ENCODE assay signal across 8 cellular contexts in the genomic region with DNA sequence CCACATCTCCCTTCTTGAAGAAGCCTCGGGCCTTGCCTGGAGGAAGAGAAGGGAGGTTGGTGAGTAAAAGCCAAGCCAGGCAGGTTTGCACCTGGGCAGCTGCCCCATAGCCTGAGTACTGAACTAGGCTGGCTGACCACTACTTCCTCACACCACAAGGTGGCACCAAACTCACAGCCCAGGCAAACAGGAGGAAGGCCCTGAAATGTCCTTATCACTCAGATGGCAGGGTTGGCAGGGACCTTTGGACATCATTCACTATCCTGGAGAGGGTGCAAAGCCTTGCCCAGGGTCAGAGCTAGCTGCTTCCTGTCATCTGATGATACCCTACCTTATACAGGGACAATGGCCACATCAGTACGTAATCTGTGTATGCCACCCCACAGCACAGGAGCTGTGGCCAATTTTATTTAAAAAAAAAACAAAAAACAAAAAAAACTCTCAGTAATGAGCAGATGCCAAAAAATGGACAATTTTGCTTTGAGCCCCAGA. TPM values are rescaled to one million over a fixed set of nuclear protein-coding genes. Genes with fewer than 3 reads are reported as not detected.
DNase-seq lines count a peak whose midpoint lies in the region; ATAC-seq and TF ChIP-seq lines count a peak whose summit lies in the region.

No MANE protein-coding gene starts in this region.

- peak; percentile 58 to 81 (median 73) for DNase-seq in CD4-positive, CD25-positive, alpha-beta regulatory T cell
- DNase-seq in GM23338 (ENCODE audit: low spot score) = peak; percentile 83
- DNase-seq in NCI-H2196 treated with DMSO at 0.1 percent for 48 hours (lab: John Stamatoyannopoulos, UW; ENCODE audit: unreplicated experiment) = peak; percentile 60
- peak; percentile 66 for DNase-seq in activated CD4-positive, CD25-positive, alpha-beta regulatory T cell treated with anti-CD3 and anti-CD28 coated beads, Interleukin-2, amount 50 U/mL, for 72 hours
- peak; percentile 64 for DNase-seq in central memory CD4-positive, alpha-beta T cell
- DNase-seq in kidney tubule cell (ENCODE audit: low spot score) = peak; percentile 82
- DNase-seq in stimulated activated CD4-positive, alpha-beta T cell treated with anti-CD3 and anti-CD28 coated beads, Interleukin-2, amount 100 ng/mL, for 48 hours = peak; percentile 61 to 65

- peaks cover 28% of the 10 kb centered on the region for H3K36me3 Mint-ChIP-seq in CD4-positive, CD25-positive, alpha-beta regulatory T cell
- peaks cover 68% of the 10 kb centered on the region for H3K36me3 Mint-ChIP-seq in GM23338 (ENCODE audit: low read depth)

- H3K9me3 Mint-ChIP-seq in CD4-positive, CD25-positive, alpha-beta regulatory T cell = peaks cover 0 to 1% (median 0%) of the 10 kb centered on the region in 7 donors
- H3K9me3 Mint-ChIP-seq in GM23338 = peaks cover 3% of the 10 kb centered on the region; the same call in 1 of the 3 replicates

- H3K27me3 ChIP-seq in CD4-positive, CD25-positive, alpha-beta regulatory T cell (ENCODE audit: control insufficient read depth, insufficient read depth, low read length) = no peaks in the 10 kb centered on the region
- H3K27me3 ChIP-seq in GM23338 (ENCODE audit: insufficient read depth) = peaks cover 21% of the 10 kb centered on the region

- H3K4me3 ChIP-seq in CD4-positive, CD25-positive, alpha-beta regulatory T cell (ENCODE audit: low read depth, low read length) = no peak overlapping the region
- H3K4me3 ChIP-seq in GM23338 = no peak overlapping the region

- H3K27ac ChIP-seq in CD4-positive, CD25-positive, alpha-beta regulatory T cell (ENCODE audit: insufficient read depth, low read length, poor library complexity, severe bottlenecking) = no peak overlapping the region
- peak overlapping the region; percentile 66; the same call in 1 of the 2 replicates for H3K27ac ChIP-seq in GM23338 (ENCODE audit: low read depth)

- H3K27me3 Mint-ChIP-seq in CD4-positive, CD25-positive, alpha-beta regulatory T cell = peaks cover 19% of the 10 kb centered on the region
- H3K27me3 Mint-ChIP-seq in GM23338 (ENCODE audit: insufficient read depth, low read depth, poor library complexity) = peaks cover 44% of the 10 kb centered on the region

- H3K4me2 ChIP-seq in GM23338 = no peak overlapping the region

- H3F3A ChIP-seq in GM23338 (replicated peaks; ENCODE audit: low read depth) = peaks cover 73% of the 10 kb centered on the region

- peaks cover 0 to 16% (median 8%) of the 10 kb centered on the region in 4 donors for H3K4me1 Mint-ChIP-seq in CD4-positive, CD25-positive, alpha-beta regulatory T cell
- H3K4me1 Mint-ChIP-seq in GM23338 = peaks cover 13% of the 10 kb centered on the region

- H3K79me2 ChIP-seq in GM23338 (replicated peaks; ENCODE audit: insufficient read depth) = no peaks in the 10 kb centered on the region

- peaks cover 64% of the 10 kb centered on the region for H3K36me3 ChIP-seq in CD4-positive, CD25-positive, alpha-beta regulatory T cell (ENCODE audit: control insufficient read depth, insufficient read depth, low read length)
- H3K36me3 ChIP-seq in GM23338 (ENCODE audit: insufficient read depth) = peaks cover 47% of the 10 kb centered on the region

- H2AFZ ChIP-seq in GM23338 = no peak overlapping the region

- H3K9me2 ChIP-seq in GM23338 (ENCODE audit: insufficient read depth) = no peaks in the 10 kb centered on the region

- peaks cover 5% of the 10 kb centered on the region for H3K4me1 ChIP-seq in CD4-positive, CD25-positive, alpha-beta regulatory T cell (ENCODE audit: control insufficient read depth, insufficient read depth, low read length, poor library complexity, severe bottlenecking)
- H3K4me1 ChIP-seq in GM23338 (ENCODE audit: insufficient read depth) = peaks cover 9% of the 10 kb centered on the region; the same call in 1 of the 2 replicates

- no peak overlapping the region for H3K4me3 Mint-ChIP-seq in CD4-positive, CD25-positive, alpha-beta regulatory T cell
- no peak overlapping the region for H3K4me3 Mint-ChIP-seq in GM23338

- H3K9me3 ChIP-seq in CD4-positive, CD25-positive, alpha-beta regulatory T cell (ENCODE audit: control insufficient read depth in 2 of 2, low read length in 2 of 2) = no peaks in the 10 kb centered on the region

- H3K27ac Mint-ChIP-seq in CD4-positive, CD25-positive, alpha-beta regulatory T cell = peak overlapping the region in 2 of 3 donors; percentile 11 to 43
- H3K27ac Mint-ChIP-seq in GM23338 = no peak overlapping the region

- ATAC-seq in CD4-positive, CD25-positive, alpha-beta regulatory T cell (ENCODE audit: low read depth in 2 of 2) = peak; percentile 69 to 73
- ATAC-seq in GM23338 = peak; percentile 39
- ATAC-seq in HG03469 (IDR thresholded peaks at IDR 0.05; ENCODE audit: unreplicated experiment) = no peak

- peak; percentile 82 to 97 for TF ChIP-seq CTCF in GM23338 (conservative IDR thresholded peaks at IDR 0.05; ENCODE audit: low read depth in 2 of 2)

- H4K20me1 ChIP-seq in GM23338 (replicated peaks; ENCODE audit: insufficient read depth) = peaks cover 49% of the 10 kb centered on the region

TF ChIP-seq in GM23338, 12 proteins besides CTCF, POLR2A, EP300 and RAD21 (continues in another document):
- TF ChIP-seq NANOG (IDR thresholded peaks at IDR 0.05; ENCODE audit: borderline replicate concordance) = no peak
- TF ChIP-seq POLR2AphosphoS5 (IDR thresholded peaks at IDR 0.05; ENCODE audit: low read depth) = no peak
- TF ChIP-seq, protein P1, sequence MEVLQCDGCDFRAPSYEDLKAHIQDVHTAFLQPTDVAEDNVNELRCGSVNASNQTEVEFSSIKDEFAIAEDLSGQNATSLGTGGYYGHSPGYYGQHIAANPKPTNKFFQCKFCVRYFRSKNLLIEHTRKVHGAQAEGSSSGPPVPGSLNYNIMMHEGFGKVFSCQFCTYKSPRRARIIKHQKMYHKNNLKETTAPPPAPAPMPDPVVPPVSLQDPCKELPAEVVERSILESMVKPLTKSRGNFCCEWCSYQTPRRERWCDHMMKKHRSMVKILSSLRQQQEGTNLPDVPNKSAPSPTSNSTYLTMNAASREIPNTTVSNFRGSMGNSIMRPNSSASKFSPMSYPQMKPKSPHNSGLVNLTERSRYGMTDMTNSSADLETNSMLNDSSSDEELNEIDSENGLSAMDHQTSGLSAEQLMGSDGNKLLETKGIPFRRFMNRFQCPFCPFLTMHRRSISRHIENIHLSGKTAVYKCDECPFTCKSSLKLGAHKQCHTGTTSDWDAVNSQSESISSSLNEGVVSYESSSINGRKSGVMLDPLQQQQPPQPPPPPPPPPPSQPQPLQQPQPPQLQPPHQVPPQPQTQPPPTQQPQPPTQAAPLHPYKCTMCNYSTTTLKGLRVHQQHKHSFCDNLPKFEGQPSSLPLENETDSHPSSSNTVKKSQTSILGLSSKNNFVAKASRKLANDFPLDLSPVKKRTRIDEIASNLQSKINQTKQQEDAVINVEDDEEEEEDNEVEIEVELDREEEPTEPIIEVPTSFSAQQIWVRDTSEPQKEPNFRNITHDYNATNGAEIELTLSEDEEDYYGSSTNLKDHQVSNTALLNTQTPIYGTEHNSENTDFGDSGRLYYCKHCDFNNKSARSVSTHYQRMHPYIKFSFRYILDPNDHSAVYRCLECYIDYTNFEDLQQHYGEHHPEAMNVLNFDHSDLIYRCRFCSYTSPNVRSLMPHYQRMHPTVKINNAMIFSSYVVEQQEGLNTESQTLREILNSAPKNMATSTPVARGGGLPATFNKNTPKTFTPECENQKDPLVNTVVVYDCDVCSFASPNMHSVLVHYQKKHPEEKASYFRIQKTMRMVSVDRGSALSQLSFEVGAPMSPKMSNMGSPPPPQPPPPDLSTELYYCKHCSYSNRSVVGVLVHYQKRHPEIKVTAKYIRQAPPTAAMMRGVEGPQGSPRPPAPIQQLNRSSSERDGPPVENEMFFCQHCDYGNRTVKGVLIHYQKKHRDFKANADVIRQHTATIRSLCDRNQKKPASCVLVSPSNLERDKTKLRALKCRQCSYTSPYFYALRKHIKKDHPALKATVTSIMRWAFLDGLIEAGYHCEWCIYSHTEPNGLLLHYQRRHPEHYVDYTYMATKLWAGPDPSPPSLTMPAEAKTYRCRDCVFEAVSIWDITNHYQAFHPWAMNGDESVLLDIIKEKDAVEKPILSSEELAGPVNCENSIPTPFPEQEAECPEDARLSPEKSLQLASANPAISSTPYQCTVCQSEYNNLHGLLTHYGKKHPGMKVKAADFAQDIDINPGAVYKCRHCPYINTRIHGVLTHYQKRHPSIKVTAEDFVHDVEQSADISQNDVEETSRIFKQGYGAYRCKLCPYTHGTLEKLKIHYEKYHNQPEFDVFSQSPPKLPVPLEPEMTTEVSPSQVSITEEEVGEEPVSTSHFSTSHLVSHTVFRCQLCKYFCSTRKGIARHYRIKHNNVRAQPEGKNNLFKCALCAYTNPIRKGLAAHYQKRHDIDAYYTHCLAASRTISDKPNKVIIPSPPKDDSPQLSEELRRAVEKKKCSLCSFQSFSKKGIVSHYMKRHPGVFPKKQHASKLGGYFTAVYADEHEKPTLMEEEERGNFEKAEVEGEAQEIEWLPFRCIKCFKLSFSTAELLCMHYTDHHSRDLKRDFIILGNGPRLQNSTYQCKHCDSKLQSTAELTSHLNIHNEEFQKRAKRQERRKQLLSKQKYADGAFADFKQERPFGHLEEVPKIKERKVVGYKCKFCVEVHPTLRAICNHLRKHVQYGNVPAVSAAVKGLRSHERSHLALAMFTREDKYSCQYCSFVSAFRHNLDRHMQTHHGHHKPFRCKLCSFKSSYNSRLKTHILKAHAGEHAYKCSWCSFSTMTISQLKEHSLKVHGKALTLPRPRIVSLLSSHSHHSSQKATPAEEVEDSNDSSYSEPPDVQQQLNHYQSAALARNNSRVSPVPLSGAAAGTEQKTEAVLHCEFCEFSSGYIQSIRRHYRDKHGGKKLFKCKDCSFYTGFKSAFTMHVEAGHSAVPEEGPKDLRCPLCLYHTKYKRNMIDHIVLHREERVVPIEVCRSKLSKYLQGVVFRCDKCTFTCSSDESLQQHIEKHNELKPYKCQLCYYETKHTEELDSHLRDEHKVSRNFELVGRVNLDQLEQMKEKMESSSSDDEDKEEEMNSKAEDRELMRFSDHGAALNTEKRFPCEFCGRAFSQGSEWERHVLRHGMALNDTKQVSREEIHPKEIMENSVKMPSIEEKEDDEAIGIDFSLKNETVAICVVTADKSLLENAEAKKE (CRISPR knock-in tag; IDR thresholded peaks at IDR 0.05) = no peak
- no peak for TF ChIP-seq EZH2phosphoT487 (IDR thresholded peaks at IDR 0.05; ENCODE audit: unreplicated experiment)

RNA-seq across cellular contexts. Expression of gene GRAMD2A, which starts 2.2 kb away (rescaled TPM):
- total RNA-seq in CD4-positive, CD25-positive, alpha-beta regulatory T cell = not detected
- polyA plus RNA-seq in CD4-positive, CD25-positive, alpha-beta regulatory T cell = not detected
- 2.8 and 3.3 TPM in 2 replicates for total RNA-seq in GM23338 (2014; rRNA removed; shearing (Covaris generic))
- 0.70 and 0.71 TPM in 2 replicates for polyA plus RNA-seq in GM23338 (2016; fragmentation: Nextera tagmentation; extraction: Ambion mirVana)

RNA-seq across cellular contexts. Expression of gene PKM, which starts 31.2 kb away (rescaled TPM):
- total RNA-seq in CD4-positive, CD25-positive, alpha-beta regulatory T cell = 332 TPM
- 100 to 1,000 TPM; 380 to 510 (median 440) TPM for polyA plus RNA-seq in CD4-positive, CD25-positive, alpha-beta regulatory T cell
- 1,067 and 1,137 TPM in 2 replicates for total RNA-seq in GM23338 (2014; rRNA removed; shearing (Covaris generic))
- 432 and 445 TPM in 2 replicates for polyA plus RNA-seq in GM23338 (2016; fragmentation: Nextera tagmentation; extraction: Ambion mirVana)
